In the genomic region with DNA sequence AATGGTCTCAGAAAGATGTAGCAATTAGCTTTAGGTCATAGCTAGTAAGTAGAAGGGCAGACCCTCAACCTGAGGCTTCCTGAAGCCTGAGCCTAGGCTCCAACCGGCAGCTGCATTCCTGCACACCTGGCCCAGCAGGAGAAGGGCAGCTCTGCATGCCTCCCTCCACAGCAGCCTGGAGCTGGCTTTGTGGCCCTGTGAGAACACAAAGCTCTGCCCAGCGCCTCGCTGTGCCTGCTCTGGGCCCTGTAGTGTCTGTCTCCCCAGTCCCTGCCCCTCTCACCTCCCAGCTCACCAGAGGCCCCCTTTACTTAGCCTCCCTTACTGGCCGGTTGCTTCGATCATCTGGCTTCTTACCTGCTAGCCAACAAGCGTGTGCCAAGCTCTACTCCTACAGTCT, we compare ENCODE assay signal across 22 cellular contexts.
"Had no signal": no experiment of that assay in that cellular context is flagged by ENCODE, and none has a peak within 500 bp of the region (broad histone marks: within the 10 kb centered on the region; RNA-seq: fewer than 3 reads in every experiment).

No MANE protein-coding gene starts in this region.

- DNase-seq: IMR-90, Kasumi-1, MM.1S, NCI-H1092 treated with DMSO at 0.1 percent for 48 hours, NCI-H1436, NCI-H1694 treated with DMSO at 0.1 percent for 48 hours, NCI-H1930, NCI-H2081, NCI-H2107, NCI-H2171, NCI-H226, NCI-H446, NCI-H510A, NCI-H524 treated with DMSO at 0.1 percent for 48 hours, NCI-H69, NCI-H774, RPMI8226, SHP77, SK-N-SH, SW 1271 had no signal

- FAIRE-seq: RCC 7860 had no signal

- H3K4me2 ChIP-seq: KMS-11, SK-N-SH had no signal

- H3K9me3 ChIP-seq: SK-N-SH had no signal

- H3K27ac ChIP-seq: KMS-11 had no signal

- H3K9ac ChIP-seq: KMS-11, SK-N-SH had no signal
